10 cellular contexts compared by ENCODE assay signal in the genomic region with DNA sequence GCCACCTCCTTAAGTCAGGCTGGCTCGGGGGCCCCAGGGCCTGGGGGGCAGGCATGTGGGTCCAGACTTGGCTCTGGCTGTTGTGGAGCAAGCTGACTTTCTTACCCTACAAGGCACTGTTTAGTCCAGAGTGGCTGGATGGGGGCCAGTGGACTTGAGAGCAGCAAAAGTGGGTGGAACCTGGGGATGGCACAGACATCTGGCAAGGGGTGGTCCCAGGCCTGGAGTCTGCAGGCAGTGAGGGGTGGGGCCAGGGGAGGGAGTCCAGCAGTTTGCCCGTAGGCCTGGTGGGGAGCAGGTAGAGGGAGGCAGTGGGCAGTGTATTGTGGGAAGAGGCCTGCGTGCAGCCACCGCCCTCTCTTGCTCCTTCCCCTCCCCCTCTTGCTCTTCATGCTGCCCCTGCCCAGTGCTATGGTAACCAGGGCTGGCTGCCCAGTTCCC. TPM values are rescaled to one million over a fixed set of nuclear protein-coding genes. Genes with fewer than 3 reads are reported as not detected.
DNase-seq lines count a peak whose midpoint lies in the region; ATAC-seq, FAIRE-seq and TF ChIP-seq lines count a peak whose summit lies in the region.
"Had no signal": no experiment of that assay in that cellular context is flagged by ENCODE, and none has a peak within 500 bp of the region (broad histone marks: within the 10 kb centered on the region; RNA-seq: fewer than 3 reads in every experiment).

No MANE protein-coding gene starts in this region.

- no peaks in the 10 kb centered on the region for H3K36me3 Mint-ChIP-seq in activated CD4-positive, alpha-beta memory T cell treated with anti-CD3 and anti-CD28 coated beads for 36 hours
- H3K36me3 Mint-ChIP-seq in CD14-positive monocyte: no peaks in the 10 kb centered on the region

- H2BK12ac ChIP-seq in H1 (ENCODE audit: low read depth, low read length): no peak overlapping the region

- H3K27ac Mint-ChIP-seq in activated CD4-positive, alpha-beta memory T cell treated with anti-CD3 and anti-CD28 coated beads for 36 hours: no peak overlapping the region
- no peak overlapping the region for H3K27ac Mint-ChIP-seq in CD14-positive monocyte

- H4K20me1 ChIP-seq in H1 (replicated peaks in 1 of 2; ENCODE audit: control insufficient read depth in 1 of 2, insufficient read depth in 2 of 2, low read length in 2 of 2): peaks cover 2 to 3% of the 10 kb centered on the region in 2 experiments

- no peaks in the 10 kb centered on the region for H3K9me3 ChIP-seq in H1 (ENCODE audit: insufficient read depth in 2 of 2, low read depth in 1 of 2, low read length in 1 of 2)

- no peak overlapping the region for H4K5ac ChIP-seq in H1 (ENCODE audit: insufficient read length, low read depth, low read length)

- no peak for FAIRE-seq in H1 (lab: Jason Lieb, UNC)
- FAIRE-seq: bronchial epithelial cell had no signal

- no peaks in the 10 kb centered on the region for H3K9me3 Mint-ChIP-seq in activated CD4-positive, alpha-beta memory T cell treated with anti-CD3 and anti-CD28 coated beads for 36 hours
- peaks cover 0 to 2% (median 0%) of the 10 kb centered on the region in 7 donors for H3K9me3 Mint-ChIP-seq in CD14-positive monocyte

- H3K23me2 ChIP-seq in H1 (ENCODE audit: low read depth, low read length): no peaks in the 10 kb centered on the region; the same call in 1 of the 2 replicates

- H2BK20ac ChIP-seq in H1 (ENCODE audit: low read length): no peak overlapping the region

- CTCF ChIA-PET in H1 (lab: Charles Lee; ENCODE audit: partially characterized antibody): interaction anchor here (0.7 to 113.1 kb wide), 6 partner anchors 5 to 436 kb away, joined by 3 to 7248 read pairs (median 38); a partner anchor contains a TSS
- CTCF ChIA-PET in activated CD4-positive, alpha-beta memory T cell treated with anti-CD3 and anti-CD28 coated beads for 36 hours (lab: Charles Lee): interaction anchor here (0.9 kb wide), 1 partner anchor 76 kb away, joined by 5 read pairs; no protein-coding TSS in a partner anchor

- H3K4me1 ChIP-seq in H1 (replicated peaks in 1 of 4; ENCODE audit: control insufficient read depth in 3 of 4, insufficient read depth in 4 of 4, low read length in 3 of 4): peaks cover 0 to 19% (median 3%) of the 10 kb centered on the region in 4 experiments; a peak in 5 of 7 replicates

- H3K4me1 Mint-ChIP-seq in activated CD4-positive, alpha-beta memory T cell treated with anti-CD3 and anti-CD28 coated beads for 36 hours (ENCODE audit: low read depth): peaks cover 5% of the 10 kb centered on the region
- H3K4me1 Mint-ChIP-seq in CD14-positive monocyte: peaks cover 8% of the 10 kb centered on the region

- no peak for TF ChIP-seq POLR2A in H1 (IDR thresholded peaks at IDR 0.05; ENCODE audit: control extremely low read depth in 1 of 2, low read depth in 2 of 2, low read length in 2 of 2)

- H3K4ac ChIP-seq in H1 (replicated peaks; ENCODE audit: insufficient read length, low read depth, low read length): no peak overlapping the region

- H3K56ac ChIP-seq in H1 (replicated peaks; ENCODE audit: insufficient read length, low read depth, low read length): no peak overlapping the region

- H3K9ac ChIP-seq in H1 (replicated peaks in 1 of 4; ENCODE audit: extremely low read depth in 1 of 4, low read depth in 3 of 4, low read length in 3 of 4): no peak overlapping the region

- DNase-seq in AG08395 (ENCODE audit: low spot score) (peak; percentile 85), NCI-H1092 treated with DMSO at 0.1 percent for 48 hours (lab: John Stamatoyannopoulos, UW) (peak; percentile 85), H1 (ENCODE audit: low read depth in 1 of 2, low spot score in 2 of 2) (no peak), myocyte (ENCODE audit: low read depth) (peak; percentile 94), NCI-H2081 treated with DMSO at 0.1 percent for 48 hours (lab: John Stamatoyannopoulos, UW) (no peak), CD14-positive monocyte (ENCODE audit: low spot score) (no peak)
- no peak for DNase-seq in activated CD4-positive, alpha-beta memory T cell treated with anti-CD3 and anti-CD28 coated beads for 36 hours

- no peak overlapping the region for H3K4me3 Mint-ChIP-seq in activated CD4-positive, alpha-beta memory T cell treated with anti-CD3 and anti-CD28 coated beads for 36 hours
- H3K4me3 Mint-ChIP-seq in CD14-positive monocyte: no peak overlapping the region

- H3K18ac ChIP-seq in H1 (ENCODE audit: extremely low read depth, low read length): peak overlapping the region; percentile 32; the same call in 1 of the 2 replicates

- H2BK5ac ChIP-seq in H1 (ENCODE audit: low read depth, low read length): no peak overlapping the region

- peaks cover 19% of the 10 kb centered on the region for H3K27me3 Mint-ChIP-seq in activated CD4-positive, alpha-beta memory T cell treated with anti-CD3 and anti-CD28 coated beads for 36 hours
- H3K27me3 Mint-ChIP-seq in CD14-positive monocyte (ENCODE audit: low read depth in 3 of 3): peaks cover 24 to 33% (median 26%) of the 10 kb centered on the region in 3 donors

- no peak overlapping the region for H3K4me2 ChIP-seq in H1 (ENCODE audit: insufficient read depth in 1 of 2, low read depth in 2 of 2, low read length in 2 of 2)

- no peak for ATAC-seq in GM18870 (IDR thresholded peaks at IDR 0.05; ENCODE audit: unreplicated experiment)

- no peak overlapping the region for H3K14ac ChIP-seq in H1 (ENCODE audit: insufficient read length)

- H3K27ac ChIP-seq in H1 (ENCODE audit: low read depth, low read length): no peak overlapping the region

- no peak overlapping the region for H2BK120ac ChIP-seq in H1 (replicated peaks; ENCODE audit: low read depth, low read length)

- H3K23ac ChIP-seq in H1 (ENCODE audit: insufficient read length): no peak overlapping the region

- H3K79me2 ChIP-seq in H1 (ENCODE audit: control insufficient read depth in 1 of 2, insufficient read depth in 2 of 2, low read length in 2 of 2): no peaks in the 10 kb centered on the region

- TF ChIP-seq RAD21 in H1 (IDR thresholded peaks at IDR 0.05 in 1 of 2, conservative IDR thresholded peaks at IDR 0.05 in 1 of 2; ENCODE audit: low read depth in 2 of 2, low read length in 2 of 2): no peak

- no peaks in the 10 kb centered on the region for H3K79me1 ChIP-seq in H1 (ENCODE audit: low read depth, low read length)

- POLR2A ChIA-PET in H1 (lab: Charles Lee; ENCODE audit: partially characterized antibody): interaction anchor here (0.9 to 1.7 kb wide), 3 partner anchors 10 to 31 kb away, joined by 3 to 5 read pairs (median 4); no protein-coding TSS in a partner anchor
- POLR2A ChIA-PET in activated CD4-positive, alpha-beta memory T cell treated with anti-CD3 and anti-CD28 coated beads for 36 hours (lab: Charles Lee): no interaction called here

- no peak overlapping the region for H2BK15ac ChIP-seq in H1 (ENCODE audit: low read length)

- intact Hi-C loops in activated CD4-positive, alpha-beta memory T cell treated with anti-CD3 and anti-CD28 coated beads for 36 hours (cut with micrococcal nuclease): no loop called here
- intact Hi-C loops in CD14-positive monocyte (cut with micrococcal nuclease): no loop called here

- TF ChIP-seq CTCF in H1 (IDR thresholded peaks at IDR 0.05; ENCODE audit: control extremely low read depth in 1 of 3, insufficient read depth in 1 of 3, low read depth in 1 of 3, low read length in 3 of 3) (no peak), CD14-positive monocyte (IDR thresholded peaks at IDR 0.05) (no peak)

- H4K8ac ChIP-seq in H1 (ENCODE audit: extremely low read depth, insufficient read depth, low read length): no peak overlapping the region; the same call in 1 of the 2 replicates

- TF ChIP-seq EP300 in H1 (IDR thresholded peaks at IDR 0.05; ENCODE audit: borderline replicate concordance in 1 of 2, low read depth in 2 of 2, low read length in 2 of 2): no peak

- no peak overlapping the region for H3K4me3 ChIP-seq in H1 (ENCODE audit: extremely low read depth in 1 of 4, insufficient read depth in 2 of 4, low read depth in 3 of 4, low read length in 4 of 4)

- peaks cover 0 to 5% (median 4%) of the 10 kb centered on the region in 4 experiments; a peak in 5 of 7 replicates for H3K27me3 ChIP-seq in H1 (replicated peaks in 1 of 4; ENCODE audit: control insufficient read depth in 3 of 4, extremely low read depth in 1 of 4, insufficient read depth in 3 of 4, low read length in 3 of 4)

- 89% methylated on average over 1 of the region's 4 CpGs; no CpG with 5 or more reads in 1 of the 2 experiments for WGBS in H1 (ENCODE audit: extremely low coverage in 1 of 2, insufficient coverage in 1 of 2, insufficient read length in 1 of 2, insufficient replicate concordance in 2 of 2, low coverage in 1 of 2, low lambda C conversion rate in 2 of 2, missing lambda C conversion rate in 1 of 2), 2 experiments

- H4K91ac ChIP-seq in H1 (replicated peaks; ENCODE audit: insufficient read length, low read length): no peak overlapping the region

- H3K36me3 ChIP-seq in H1 (ENCODE audit: control insufficient read depth in 2 of 4, insufficient read depth in 4 of 4, low read length in 3 of 4): no peaks in the 10 kb centered on the region

- H2AK5ac ChIP-seq in H1 (ENCODE audit: low read depth, low read length): no peak overlapping the region

- H2AFZ ChIP-seq in H1 (ENCODE audit: low read length): no peak overlapping the region

RNA-seq across cellular contexts. Expression of a gene that starts 19.1 kb away (rescaled TPM):
- total RNA-seq in H1 (2021; fragmentation: NEBNext Ultra II Directional; extraction: Animal tissue kit (Norgen Biotek cat#: 25700)): 32.0 and 36.7 TPM in 2 replicates
- 19.9 and 37.1 TPM in 2 replicates for polyA plus RNA-seq in H1 (2011; rRNA removed)
- polyA plus RNA-seq in H1 (2011; cell fraction: cytosol; rRNA removed): 41.0 TPM
- 98.6 TPM for polyA plus RNA-seq in H1 (2011; cell fraction: nucleus; rRNA removed)
- 20.0 to 41.3 TPM (median 36.9 TPM) in 4 replicates for polyA plus RNA-seq in H1 (2012, experiment 1 of 2)
- 18.5 TPM for polyA plus RNA-seq in H1 (2012, experiment 2 of 2)
- 41.2 TPM for polyA plus RNA-seq in H1 (2013, experiment 1 of 2)
- 36.3 TPM for polyA plus RNA-seq in H1 (2013, experiment 2 of 2)
- polyA minus RNA-seq in H1 (2011; rRNA and poly(A)+ RNA removed): 7.1 and 12.4 TPM in 2 replicates
- polyA minus RNA-seq in H1 (2011; cell fraction: cytosol; rRNA and poly(A)+ RNA removed): 13.4 TPM
- polyA minus RNA-seq in H1 (2011; cell fraction: nucleus; rRNA and poly(A)+ RNA removed): 39.5 TPM
- 78.0 and 79.8 TPM in 2 replicates for total RNA-seq in myocyte
- 57.8 TPM for polyA plus RNA-seq in myocyte (2012)
- 1 to 10 TPM; 1.1 to 1.7 TPM for total RNA-seq in activated CD4-positive, alpha-beta memory T cell treated with anti-CD3 and anti-CD28 coated beads for 36 hours
- polyA plus RNA-seq in CD14-positive monocyte: not detected

RNA-seq across cellular contexts. Expression of a gene that starts 35.5 kb away (rescaled TPM):
- 1.5 and 1.8 TPM in 2 replicates for total RNA-seq in H1 (2021; fragmentation: NEBNext Ultra II Directional; extraction: Animal tissue kit (Norgen Biotek cat#: 25700))
- 3.8 and 4.3 TPM in 2 replicates for polyA plus RNA-seq in H1 (2011; rRNA removed)
- polyA plus RNA-seq in H1 (2011; cell fraction: cytosol; rRNA removed): 5.0 TPM
- polyA plus RNA-seq in H1 (2011; cell fraction: nucleus; rRNA removed): 3.5 TPM
- 2.0 to 3.8 TPM (median 3.0 TPM) in 4 replicates for polyA plus RNA-seq in H1 (2012, experiment 1 of 2)
- 1.8 TPM for polyA plus RNA-seq in H1 (2012, experiment 2 of 2)
- 1.2 TPM for polyA plus RNA-seq in H1 (2013, experiment 1 of 2)
- 2.2 TPM for polyA plus RNA-seq in H1 (2013, experiment 2 of 2)
- polyA minus RNA-seq in H1 (2011; rRNA and poly(A)+ RNA removed): 7.1 and 14.3 TPM in 2 replicates
- polyA minus RNA-seq in H1 (2011; cell fraction: cytosol; rRNA and poly(A)+ RNA removed): 5.7 TPM
- 2.7 TPM for polyA minus RNA-seq in H1 (2011; cell fraction: nucleus; rRNA and poly(A)+ RNA removed)
- 10,265 and 13,585 TPM in 2 replicates for total RNA-seq in myocyte
- polyA plus RNA-seq in myocyte (2012): 3,580 TPM
- total RNA-seq in activated CD4-positive, alpha-beta memory T cell treated with anti-CD3 and anti-CD28 coated beads for 36 hours: not detected
- polyA plus RNA-seq in CD14-positive monocyte: 1 to 10 TPM; 2.4 TPM
- total RNA-seq: bronchial epithelial cell, pulmonary artery endothelial cell had no signal

RNA-seq across cellular contexts. Expression of a gene that starts 45.0 kb away (rescaled TPM):
- 34.3 and 35.3 TPM in 2 replicates for total RNA-seq in H1 (2021; fragmentation: NEBNext Ultra II Directional; extraction: Animal tissue kit (Norgen Biotek cat#: 25700))
- 98.8 and 101 TPM in 2 replicates for polyA plus RNA-seq in H1 (2011; rRNA removed)
- 59.0 TPM for polyA plus RNA-seq in H1 (2011; cell fraction: cytosol; rRNA removed)
- 133 TPM for polyA plus RNA-seq in H1 (2011; cell fraction: nucleus; rRNA removed)
- polyA plus RNA-seq in H1 (2012, experiment 1 of 2): 32.8 to 43.7 TPM (median 41.5 TPM) in 4 replicates
- 53.9 TPM for polyA plus RNA-seq in H1 (2012, experiment 2 of 2)
- polyA plus RNA-seq in H1 (2013, experiment 1 of 2): 32.4 TPM
- 31.6 TPM for polyA plus RNA-seq in H1 (2013, experiment 2 of 2)
- polyA minus RNA-seq in H1 (2011; rRNA and poly(A)+ RNA removed): 67.3 and 79.3 TPM in 2 replicates
- 24.6 TPM for polyA minus RNA-seq in H1 (2011; cell fraction: cytosol; rRNA and poly(A)+ RNA removed)
- polyA minus RNA-seq in H1 (2011; cell fraction: nucleus; rRNA and poly(A)+ RNA removed): 26.1 TPM
- 43.1 and 57.0 TPM in 2 replicates for total RNA-seq in myocyte
- 67.7 TPM for polyA plus RNA-seq in myocyte (2012)
- total RNA-seq in activated CD4-positive, alpha-beta memory T cell treated with anti-CD3 and anti-CD28 coated beads for 36 hours: 10 to 100 TPM; 37.1 to 37.4 TPM
- 10 to 100 TPM; 35.5 to 35.9 TPM for polyA plus RNA-seq in CD14-positive monocyte

Comparison
In these comparisons a context has a peak if more than half of its experiments do, and no peak if none do; other contexts are left out.
1. DNase-seq: peak in AG08395 (single experiment), NCI-H1092 treated with DMSO at 0.1 percent for 48 hours (single experiment) and myocyte (single experiment); none in H1 (0 of 2), NCI-H2081 treated with DMSO at 0.1 percent for 48 hours (single experiment), activated CD4-positive, alpha-beta memory T cell treated with anti-CD3 and anti-CD28 coated beads for 36 hours (single experiment) and CD14-positive monocyte (single experiment).
2. RNA of a gene that starts 19.1 kb away (total RNA-seq): 78.0 to 79.8 TPM in myocyte and 32.0 to 36.7 TPM in H1; 1.1 to 1.7 TPM in activated CD4-positive, alpha-beta memory T cell treated with anti-CD3 and anti-CD28 coated beads for 36 hours; every median in the first group is over 10 times any median in the second.
3. RNA of a gene that starts 35.5 kb away (total RNA-seq): 10,265 to 13,585 TPM in myocyte; 1.5 to 1.8 TPM in H1 and not detected in activated CD4-positive, alpha-beta memory T cell treated with anti-CD3 and anti-CD28 coated beads for 36 hours; every median in the first group is over 1,000 times any median in the second.